Comparison of ENCODE assay signal across 26 cellular contexts in the genomic region with DNA sequence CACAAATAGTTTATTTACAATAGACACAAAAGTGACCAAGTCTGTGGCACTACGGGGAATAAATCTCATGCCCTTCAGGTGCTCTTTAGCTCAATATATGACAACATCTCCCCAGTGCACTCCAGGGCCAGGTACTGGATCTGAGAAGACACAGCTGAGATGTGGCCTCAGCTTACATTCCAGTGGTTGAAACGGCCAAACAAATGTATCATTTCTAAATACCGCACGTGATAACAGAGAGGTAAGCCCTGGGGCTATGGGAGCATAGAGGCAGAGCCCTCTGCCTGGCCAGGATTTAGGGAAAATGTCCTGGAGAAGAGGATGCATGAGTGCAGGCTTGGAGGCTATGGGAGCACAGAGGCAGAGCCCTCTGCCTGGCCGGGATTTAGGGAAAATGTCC.
"Had no signal": no experiment of that assay in that cellular context is flagged by ENCODE, and none has a peak within 500 bp of the region (broad histone marks: within the 10 kb centered on the region; RNA-seq: fewer than 3 reads in every experiment).

No MANE protein-coding gene starts in this region.

- H3K9me3 ChIP-seq: esophagus squamous epithelium, ovary, right lobe of liver, thoracic aorta, uterus had no signal

- FAIRE-seq: frontal cortex, keratinocyte had no signal

- H3K27ac ChIP-seq: epithelial cell of prostate, esophagus squamous epithelium, ovary, thoracic aorta, uterus had no signal

- H3K36me3 ChIP-seq: esophagus squamous epithelium, ovary, right lobe of liver, thoracic aorta, uterus had no signal

- H3K4me1 ChIP-seq: uterus had no signal

- H3K4me1 Mint-ChIP-seq: naive B cell; stimulated activated effector memory CD8-positive, alpha-beta T cell treated with anti-CD3 and anti-CD28 coated beads, Interleukin-12 subunit alpha, Interleukin-12 subunit beta, amount 100 ng/mL, for 72 hours had no signal

- H3K27me3 Mint-ChIP-seq: activated CD8-positive, alpha-beta T cell treated with anti-CD3 and anti-CD28 coated beads for 36 hours; naive B cell; progenitor cell of endocrine pancreas; stimulated activated naive CD8-positive, alpha-beta T cell treated with anti-CD3 and anti-CD28 coated beads, Interleukin-15, Interleukin-2, amounts not matched to agents 100 ng/mL and 50 ng/mL, for 24 hours; type B pancreatic cell had no signal

- H3K27ac Mint-ChIP-seq: activated CD8-positive, alpha-beta T cell treated with anti-CD3 and anti-CD28 coated beads for 36 hours; activated naive CD4-positive, alpha-beta T cell treated with anti-CD3 and anti-CD28 coated beads, Interleukin-2, amount 50 U/mL, for 72 hours; activated T-cell treated with anti-CD3 and anti-CD28 coated beads, Interleukin-2, amount 50 U/mL, for 72 hours; mesothelial cell of epicardium; naive B cell; progenitor cell of endocrine pancreas; stimulated activated effector memory CD8-positive, alpha-beta T cell treated with anti-CD3 and anti-CD28 coated beads, Interleukin-12 subunit alpha, Interleukin-12 subunit beta, amount 100 ng/mL, for 72 hours; stimulated activated naive CD8-positive, alpha-beta T cell treated with anti-CD3 and anti-CD28 coated beads, Interleukin-15, Interleukin-2, amounts not matched to agents 100 ng/mL and 50 ng/mL, for 24 hours; type B pancreatic cell had no signal

- H3K27me3 ChIP-seq: esophagus squamous epithelium, ovary, right lobe of liver, uterus had no signal

- H3K4me3 Mint-ChIP-seq: activated CD8-positive, alpha-beta T cell treated with anti-CD3 and anti-CD28 coated beads for 36 hours; activated T-cell treated with anti-CD3 and anti-CD28 coated beads, Interleukin-2, amount 50 U/mL, for 72 hours; brain; mesothelial cell of epicardium; naive B cell; stimulated activated effector memory CD8-positive, alpha-beta T cell treated with anti-CD3 and anti-CD28 coated beads, Interleukin-12 subunit alpha, Interleukin-12 subunit beta, amount 100 ng/mL, for 72 hours; stimulated activated naive CD8-positive, alpha-beta T cell treated with anti-CD3 and anti-CD28 coated beads, Interleukin-15, Interleukin-2, amounts not matched to agents 100 ng/mL and 50 ng/mL, for 24 hours; type B pancreatic cell had no signal

- H3K9me3 Mint-ChIP-seq: activated CD8-positive, alpha-beta T cell treated with anti-CD3 and anti-CD28 coated beads for 36 hours; activated naive CD4-positive, alpha-beta T cell treated with anti-CD3 and anti-CD28 coated beads, Interleukin-2, amount 50 U/mL, for 72 hours; activated T-cell treated with anti-CD3 and anti-CD28 coated beads, Interleukin-2, amount 50 U/mL, for 72 hours; brain; naive B cell; stimulated activated effector memory CD8-positive, alpha-beta T cell treated with anti-CD3 and anti-CD28 coated beads, Interleukin-12 subunit alpha, Interleukin-12 subunit beta, amount 100 ng/mL, for 72 hours; stimulated activated naive CD8-positive, alpha-beta T cell treated with anti-CD3 and anti-CD28 coated beads, Interleukin-15, Interleukin-2, amounts not matched to agents 100 ng/mL and 50 ng/mL, for 24 hours; type B pancreatic cell had no signal

- H3K36me3 Mint-ChIP-seq: activated naive CD4-positive, alpha-beta T cell treated with anti-CD3 and anti-CD28 coated beads, Interleukin-2, amount 50 U/mL, for 72 hours; brain; stimulated activated effector memory CD8-positive, alpha-beta T cell treated with anti-CD3 and anti-CD28 coated beads, Interleukin-12 subunit alpha, Interleukin-12 subunit beta, amount 100 ng/mL, for 72 hours had no signal

- H3K4me3 ChIP-seq: esophagus squamous epithelium, ovary, right lobe of liver, thoracic aorta, uterus had no signal

- DNase-seq: activated CD4-positive, alpha-beta T cell treated with anti-CD3 and anti-CD28 coated beads for 1 hour; activated CD4-positive, alpha-beta T cell treated with anti-CD3 and anti-CD28 coated beads, Interleukin-2, amount 50 U/mL, for 1 hour; activated CD8-positive, alpha-beta T cell treated with anti-CD3 and anti-CD28 coated beads for 36 hours; activated naive CD4-positive, alpha-beta T cell; activated T-cell treated with anti-CD3 and anti-CD28 coated beads, Interleukin-2, amount 50 U/mL, for 72 hours; aorta; esophagus squamous epithelium; left colon; mammary epithelial cell; naive B cell; ovary; right lobe of liver; stimulated activated CD4-positive, alpha-beta T cell treated with anti-CD3 and anti-CD28 coated beads, Interleukin-4, amount 100 ng/mL, for 24 hours; T-helper 2 cell; uterus had no signal
